In genomic region chr12:122067966-122068365, GRCh38 we compare ENCODE assay signal across 9 cellular contexts. TPM values are rescaled to one million over a fixed set of nuclear protein-coding genes. Genes with fewer than 3 reads are reported as not detected.
DNase-seq lines count a peak whose midpoint lies in the region; ATAC-seq lines count a peak whose summit lies in the region.
"Had no signal": no experiment of that assay in that cellular context is flagged by ENCODE, and none has a peak within 500 bp of the region (broad histone marks: within the 10 kb centered on the region; RNA-seq: fewer than 3 reads in every experiment).

No MANE protein-coding gene starts in this region.

- H3K27ac Mint-ChIP-seq in activated naive CD4-positive, alpha-beta T cell treated with anti-CD3 and anti-CD28 coated beads for 36 hours: no peak overlapping the region
- H3K27ac Mint-ChIP-seq in natural killer cell treated with Interleukin-12 subunit alpha and Interleukin-12 subunit beta and Interleukin-15 and Interleukin-18, amount 100 ng/mL, for 72 hours: peak overlapping the region in 1 of 2 donors; percentile 77

- H3K27me3 Mint-ChIP-seq in activated naive CD4-positive, alpha-beta T cell treated with anti-CD3 and anti-CD28 coated beads for 36 hours (ENCODE audit: low read depth): no peaks in the 10 kb centered on the region
- H3K27me3 Mint-ChIP-seq in natural killer cell treated with Interleukin-12 subunit alpha and Interleukin-12 subunit beta and Interleukin-15 and Interleukin-18, amount 100 ng/mL, for 72 hours: no peaks in the 10 kb centered on the region
- H3K27me3 Mint-ChIP-seq: brain had no signal

- DNase-seq in Caki2 (ENCODE audit: low read depth) (peak; percentile 73), ecto neural progenitor cell (ENCODE audit: low spot score) (no peak), medulla oblongata (ENCODE audit: extremely low spot score) (no peak), GM03348 (ENCODE audit: low spot score) (no peak)
- DNase-seq in activated naive CD4-positive, alpha-beta T cell treated with anti-CD3 and anti-CD28 coated beads for 36 hours: peak; percentile 60
- no peak for DNase-seq in natural killer cell treated with Interleukin-12 subunit alpha and Interleukin-12 subunit beta and Interleukin-15 and Interleukin-18, amount 100 ng/mL, for 72 hours (ENCODE audit: low spot score)

- H3K4me1 Mint-ChIP-seq in activated naive CD4-positive, alpha-beta T cell treated with anti-CD3 and anti-CD28 coated beads for 36 hours (ENCODE audit: low read depth): peaks cover 18% of the 10 kb centered on the region
- peaks cover 9 to 12% of the 10 kb centered on the region in 2 donors for H3K4me1 Mint-ChIP-seq in natural killer cell treated with Interleukin-12 subunit alpha and Interleukin-12 subunit beta and Interleukin-15 and Interleukin-18, amount 100 ng/mL, for 72 hours (ENCODE audit: low read depth in 2 of 2)

- CTCF ChIA-PET in activated naive CD4-positive, alpha-beta T cell treated with anti-CD3 and anti-CD28 coated beads for 36 hours (lab: Charles Lee): interaction anchor here (0.6 to 2.8 kb wide), 8 partner anchors 10 to 588 kb away, joined by 3 to 18 read pairs (median 6); partner anchors contain the start of gene MLXIP

- no peaks in the 10 kb centered on the region for H3K36me3 Mint-ChIP-seq in activated naive CD4-positive, alpha-beta T cell treated with anti-CD3 and anti-CD28 coated beads for 36 hours (ENCODE audit: low read depth)
- no peaks in the 10 kb centered on the region for H3K36me3 Mint-ChIP-seq in natural killer cell treated with Interleukin-12 subunit alpha and Interleukin-12 subunit beta and Interleukin-15 and Interleukin-18, amount 100 ng/mL, for 72 hours

- ATAC-seq in GM19397 (IDR thresholded peaks at IDR 0.05; ENCODE audit: unreplicated experiment): peak; percentile 90
- peak; percentile 93 for ATAC-seq in HG03460 (IDR thresholded peaks at IDR 0.05; ENCODE audit: unreplicated experiment)
- peak; percentile 71 to 80 for ATAC-seq in natural killer cell treated with Interleukin-12 subunit alpha and Interleukin-12 subunit beta and Interleukin-15 and Interleukin-18, amount 100 ng/mL, for 72 hours

- peak overlapping the region; percentile 40 for H3K4me3 Mint-ChIP-seq in activated naive CD4-positive, alpha-beta T cell treated with anti-CD3 and anti-CD28 coated beads for 36 hours
- peak overlapping the region; percentile 16 for H3K4me3 Mint-ChIP-seq in natural killer cell treated with Interleukin-12 subunit alpha and Interleukin-12 subunit beta and Interleukin-15 and Interleukin-18, amount 100 ng/mL, for 72 hours

- no peaks in the 10 kb centered on the region for H3K9me3 Mint-ChIP-seq in activated naive CD4-positive, alpha-beta T cell treated with anti-CD3 and anti-CD28 coated beads for 36 hours
- no peaks in the 10 kb centered on the region for H3K9me3 Mint-ChIP-seq in natural killer cell treated with Interleukin-12 subunit alpha and Interleukin-12 subunit beta and Interleukin-15 and Interleukin-18, amount 100 ng/mL, for 72 hours

- in situ Hi-C loops in Caki2 (cut with HindIII; ENCODE audit: low pct_unique_long_range_greater_than_20kb, low sequenced_read_pairs): no loop called here

- intact Hi-C loops in activated naive CD4-positive, alpha-beta T cell treated with anti-CD3 and anti-CD28 coated beads for 36 hours (cut with micrococcal nuclease): loop anchor here (5.0 kb wide), 1 partner anchor 39 kb away; no protein-coding TSS in a partner anchor

RNA-seq across cellular contexts. Expression of gene MLXIP, which starts 10.6 kb away (rescaled TPM):
- 5.0 and 7.0 TPM in 2 replicates for total RNA-seq in Caki2 (2014; rRNA removed; shearing (Covaris generic); ENCODE audit: low replicate concordance)
- total RNA-seq in activated naive CD4-positive, alpha-beta T cell treated with anti-CD3 and anti-CD28 coated beads for 36 hours: 10 to 100 TPM; 18.8 to 22.0 TPM
- 10 to 100 TPM; 28.4 to 48.6 TPM for total RNA-seq in natural killer cell treated with Interleukin-12 subunit alpha and Interleukin-12 subunit beta and Interleukin-15 and Interleukin-18, amount 100 ng/mL, for 72 hours

RNA-seq across cellular contexts. Expression of gene BCL7A, which starts 46.3 kb away (rescaled TPM):
- 23.8 and 28.8 TPM in 2 replicates for total RNA-seq in Caki2 (2014; rRNA removed; shearing (Covaris generic); ENCODE audit: low replicate concordance)
- 1 to 10 TPM; 6.1 to 6.2 TPM for total RNA-seq in activated naive CD4-positive, alpha-beta T cell treated with anti-CD3 and anti-CD28 coated beads for 36 hours
- under 1 TPM; 0.33 to 0.69 TPM for total RNA-seq in natural killer cell treated with Interleukin-12 subunit alpha and Interleukin-12 subunit beta and Interleukin-15 and Interleukin-18, amount 100 ng/mL, for 72 hours

Comparison
In these comparisons a context has a peak if more than half of its experiments do, and no peak if none do; other contexts are left out.
1. DNase-seq: peak in Caki2 (single experiment) and activated naive CD4-positive, alpha-beta T cell treated with anti-CD3 and anti-CD28 coated beads for 36 hours (single experiment); none in natural killer cell treated with Interleukin-12 subunit alpha and Interleukin-12 subunit beta and Interleukin-15 and Interleukin-18, amount 100 ng/mL, for 72 hours (single experiment), ecto neural progenitor cell (single experiment), medulla oblongata (single experiment) and GM03348 (single experiment).
2. RNA of gene BCL7A, which starts 46.3 kb away (total RNA-seq): 23.8 to 28.8 TPM in Caki2 and 6.1 to 6.2 TPM in activated naive CD4-positive, alpha-beta T cell treated with anti-CD3 and anti-CD28 coated beads for 36 hours; 0.33 to 0.69 TPM in natural killer cell treated with Interleukin-12 subunit alpha and Interleukin-12 subunit beta and Interleukin-15 and Interleukin-18, amount 100 ng/mL, for 72 hours; every median in the first group is over 4 times any median in the second.
3. Peak in every context shown above with its lines, with median percentiles within 50 percentile points of each other: ATAC-seq.